Comparison of ENCODE assay signal across 14 cellular contexts in the genomic region with DNA sequence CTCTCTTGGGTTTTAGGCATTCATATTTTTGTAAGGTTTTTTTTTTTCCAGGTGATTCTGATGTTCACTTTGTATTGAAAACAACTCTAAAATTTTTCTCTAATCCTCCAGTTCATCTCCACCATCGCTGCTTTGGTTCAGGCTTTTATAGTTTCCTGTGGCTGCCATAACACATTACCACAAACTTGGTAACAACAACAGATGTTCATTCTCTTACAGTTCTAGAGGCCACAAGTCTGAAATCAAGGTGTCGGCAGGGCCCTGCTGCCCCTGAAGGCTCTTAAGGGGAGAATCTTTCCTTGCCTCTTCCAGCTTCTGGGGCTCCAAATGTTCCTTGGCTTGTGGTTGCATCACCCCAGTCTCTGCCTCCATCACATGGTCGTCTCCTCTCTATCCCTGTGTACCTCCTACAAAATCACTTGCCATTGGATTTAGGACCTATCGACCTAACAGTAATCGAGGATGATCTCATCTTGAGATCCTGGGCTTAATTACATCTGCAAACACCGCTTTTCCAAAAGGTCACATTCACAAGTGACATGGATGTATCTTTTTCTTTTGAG. TPM values are rescaled to one million over a fixed set of nuclear protein-coding genes. Genes with fewer than 3 reads are reported as not detected.
DNase-seq lines count a peak whose midpoint lies in the region; ATAC-seq, FAIRE-seq and TF ChIP-seq lines count a peak whose summit lies in the region.
"Had no signal": no experiment of that assay in that cellular context is flagged by ENCODE, and none has a peak within 500 bp of the region (broad histone marks: within the 10 kb centered on the region; RNA-seq: fewer than 3 reads in every experiment).

No MANE protein-coding gene starts in this region.

- no peak overlapping the region for H3K4me3 Mint-ChIP-seq in activated T-helper 2 cell treated with anti-CD3 and anti-CD28 coated beads, Interferon-gamma antibody, Interleukin-2, Interleukin-4, amounts not matched to agents 10 μg/mL and 5 μg/mL and 100 μg/mL, durations not matched to agents 14 hours and 24 hours and 36 hours (ENCODE audit: low read depth)
- H3K4me3 Mint-ChIP-seq in naive thymus-derived CD8-positive, alpha-beta T cell: peak overlapping the region in 9 of 10 donors; percentile 1 to 64 (median 43)

- peak overlapping the region; percentile 65 for H3K27ac Mint-ChIP-seq in activated T-helper 2 cell treated with anti-CD3 and anti-CD28 coated beads, Interferon-gamma antibody, Interleukin-2, Interleukin-4, amounts not matched to agents 10 μg/mL and 5 μg/mL and 100 μg/mL, durations not matched to agents 14 hours and 24 hours and 36 hours
- H3K27ac Mint-ChIP-seq in naive thymus-derived CD8-positive, alpha-beta T cell: peak overlapping the region; percentile 33 to 91 (median 82)

- H3K27ac ChIP-seq in KMS-11: peak overlapping the region; percentile 65
- H3K27ac ChIP-seq: C4-2B, parathyroid adenoma had no signal

- H3K9me3 Mint-ChIP-seq in activated T-helper 2 cell treated with anti-CD3 and anti-CD28 coated beads, Interferon-gamma antibody, Interleukin-2, Interleukin-4, amounts not matched to agents 10 μg/mL and 5 μg/mL and 100 μg/mL, durations not matched to agents 14 hours and 24 hours and 36 hours: no peaks in the 10 kb centered on the region
- peaks cover 0 to 2% (median 0%) of the 10 kb centered on the region in 9 donors for H3K9me3 Mint-ChIP-seq in naive thymus-derived CD8-positive, alpha-beta T cell

- no peaks in the 10 kb centered on the region; the same call in 1 of the 2 replicates for H3K79me2 ChIP-seq in KMS-11 (ENCODE audit: insufficient read depth, low read depth)

- H3K36me3 Mint-ChIP-seq in activated T-helper 2 cell treated with anti-CD3 and anti-CD28 coated beads, Interferon-gamma antibody, Interleukin-2, Interleukin-4, amounts not matched to agents 10 μg/mL and 5 μg/mL and 100 μg/mL, durations not matched to agents 14 hours and 24 hours and 36 hours (ENCODE audit: low read depth): no peaks in the 10 kb centered on the region
- H3K36me3 Mint-ChIP-seq in naive thymus-derived CD8-positive, alpha-beta T cell: peaks cover 0 to 4% (median 2%) of the 10 kb centered on the region in 3 donors

- H3K4me3 ChIP-seq in KMS-11 (IDR thresholded peaks at IDR 0.05; ENCODE audit: insufficient read depth, low read depth, low read length): no peak overlapping the region
- H3K4me3 ChIP-seq: GM12878, testis had no signal

- peak; percentile 71 to 74 for ATAC-seq in naive thymus-derived CD8-positive, alpha-beta T cell
- ATAC-seq: GM12878 had no signal

- intact Hi-C loops in activated T-helper 2 cell treated with anti-CD3 and anti-CD28 coated beads, Interferon-gamma antibody, Interleukin-2, Interleukin-4, amounts not matched to agents 10 μg/mL and 5 μg/mL and 100 μg/mL, durations not matched to agents 14 hours and 24 hours and 36 hours (cut with micrococcal nuclease): loop anchor here (2.0 to 10.0 kb wide), 2 partner anchors 43 to 169 kb away; no protein-coding TSS in a partner anchor

- H3K27me3 ChIP-seq in KMS-11 (ENCODE audit: insufficient read depth, low read depth): no peaks in the 10 kb centered on the region
- H3K27me3 ChIP-seq: testis had no signal

- no peaks in the 10 kb centered on the region for H3K27me3 Mint-ChIP-seq in activated T-helper 2 cell treated with anti-CD3 and anti-CD28 coated beads, Interferon-gamma antibody, Interleukin-2, Interleukin-4, amounts not matched to agents 10 μg/mL and 5 μg/mL and 100 μg/mL, durations not matched to agents 14 hours and 24 hours and 36 hours (ENCODE audit: low read depth)
- peaks cover 0 to 2% (median 0%) of the 10 kb centered on the region in 5 donors for H3K27me3 Mint-ChIP-seq in naive thymus-derived CD8-positive, alpha-beta T cell

- TF ChIP-seq CTCF in KMS-11 (conservative IDR thresholded peaks at IDR 0.05; ENCODE audit: low read depth, low read length): no peak

- H2AFZ ChIP-seq in KMS-11 (ENCODE audit: low read depth): no peak overlapping the region
- H2AFZ ChIP-seq: parathyroid adenoma had no signal

- peak overlapping the region; percentile 60 for H3K4me2 ChIP-seq in KMS-11

- FAIRE-seq in RCC 7860 (lab: Jason Lieb, UNC): no peak
- FAIRE-seq: colon, GM12878, islet of Langerhans had no signal

- H3K36me3 ChIP-seq in KMS-11 (ENCODE audit: insufficient read depth): no peaks in the 10 kb centered on the region

- peaks cover 24% of the 10 kb centered on the region for H3K4me1 Mint-ChIP-seq in activated T-helper 2 cell treated with anti-CD3 and anti-CD28 coated beads, Interferon-gamma antibody, Interleukin-2, Interleukin-4, amounts not matched to agents 10 μg/mL and 5 μg/mL and 100 μg/mL, durations not matched to agents 14 hours and 24 hours and 36 hours (ENCODE audit: low read depth)
- H3K4me1 Mint-ChIP-seq in naive thymus-derived CD8-positive, alpha-beta T cell: peaks cover 41 to 59% (median 55%) of the 10 kb centered on the region in 4 donors

- no peaks in the 10 kb centered on the region for H4K20me1 ChIP-seq in KMS-11 (ENCODE audit: insufficient read depth)

- DNase-seq in DMS 273 (lab: John Stamatoyannopoulos, UW; ENCODE audit: unreplicated experiment) (peak; percentile 64), NCI-H774 (lab: John Stamatoyannopoulos, UW) (no peak), RCC 7860 (ENCODE audit: low spot score) (no peak)
- no peak for DNase-seq in activated T-helper 2 cell treated with anti-CD3 and anti-CD28 coated beads, Interferon-gamma antibody, Interleukin-2, Interleukin-4, amounts not matched to agents 10 μg/mL and 5 μg/mL and 100 μg/mL, durations not matched to agents 14 hours and 24 hours and 36 hours (ENCODE audit: low spot score)
- DNase-seq in naive thymus-derived CD8-positive, alpha-beta T cell: peak in 3 of 10 donors; percentile 15 to 65 (median 40)
- DNase-seq in activated effector memory CD4-positive, alpha-beta T cell treated with Interleukin-2 at 50 U/mL for 16 hours: no peak
- DNase-seq: SHP77 treated with DMSO at 0.1 percent for 48 hours, testis had no signal

- peak overlapping the region; percentile 30; the same call in 1 of the 2 replicates for H3K9ac ChIP-seq in KMS-11
- H3K9ac ChIP-seq: parathyroid adenoma had no signal

- POLR2A ChIA-PET in naive thymus-derived CD8-positive, alpha-beta T cell (lab: Charles Lee): interaction anchor here (1.1 kb wide), 1 partner anchor 55 kb away, joined by 5 read pairs; a partner anchor contains a TSS

- peaks cover 22% of the 10 kb centered on the region for H3K4me1 ChIP-seq in KMS-11 (ENCODE audit: low read depth, poor library complexity, severe bottlenecking)
- H3K4me1 ChIP-seq: parathyroid adenoma, testis had no signal

RNA-seq across cellular contexts. Expression of a gene that starts 55.2 kb away (rescaled TPM):
- 2.3 and 2.8 TPM in 2 replicates for total RNA-seq in activated T-helper 2 cell treated with anti-CD3 and anti-CD28 coated beads, Interferon-gamma antibody, Interleukin-2, Interleukin-4, amounts not matched to agents 10 μg/mL and 5 μg/mL and 100 μg/mL, durations not matched to agents 14 hours and 24 hours and 36 hours
- total RNA-seq in naive thymus-derived CD8-positive, alpha-beta T cell: 10 to 100 TPM; 13.1 to 14.1 TPM
- 1 to 10 TPM in 2 of 3 donors, under 1 TPM in 1; 0.91 to 1.9 (median 1.0) TPM for polyA plus RNA-seq in naive thymus-derived CD8-positive, alpha-beta T cell
